8 cellular contexts compared by ENCODE assay signal in the genomic region with DNA sequence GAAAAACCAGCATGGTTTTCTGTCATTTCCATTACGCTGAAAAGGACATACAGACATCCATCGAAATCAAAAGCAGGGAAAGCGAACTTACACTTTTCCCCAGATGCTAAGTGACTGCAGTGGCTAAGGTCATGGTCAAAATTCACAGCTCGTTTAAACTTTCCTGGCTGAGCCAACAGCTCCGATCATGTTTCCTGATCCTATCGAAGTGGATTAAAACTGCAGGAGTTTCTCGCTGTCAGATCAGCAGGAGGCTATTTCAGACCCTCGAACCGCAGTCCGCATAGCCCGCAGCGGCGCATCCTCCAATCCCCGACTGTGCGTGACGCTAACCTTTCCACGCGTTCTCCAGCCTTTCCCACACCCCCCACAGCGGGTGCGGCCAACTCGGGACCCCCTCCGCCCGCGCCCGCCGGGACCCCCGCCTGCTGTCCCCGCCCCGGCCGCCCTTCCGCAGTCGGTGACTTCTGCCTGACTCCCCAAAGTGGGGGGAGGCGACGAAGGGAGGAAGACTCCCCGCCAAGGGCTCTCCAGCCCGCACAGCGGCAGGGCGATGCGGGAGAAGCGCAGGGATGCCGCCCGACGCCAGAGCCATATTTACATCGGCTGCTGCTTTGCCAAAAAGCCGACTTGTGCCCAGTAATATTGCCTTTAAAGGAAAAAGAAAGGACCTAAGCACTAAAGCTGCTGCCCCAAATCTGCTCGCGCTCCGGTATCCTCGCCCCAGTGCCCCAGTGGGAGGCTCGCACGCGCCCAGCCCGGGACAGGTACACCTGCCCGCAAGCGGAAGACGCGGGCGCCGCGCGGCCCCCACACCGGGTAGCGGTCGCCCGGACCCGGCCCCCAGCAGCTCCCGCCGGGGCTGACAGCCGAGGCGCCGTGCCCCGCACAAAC. TPM values are rescaled to one million over a fixed set of nuclear protein-coding genes. Genes with fewer than 3 reads are reported as not detected.
DNase-seq lines count a peak whose midpoint lies in the region; ATAC-seq and TF ChIP-seq lines count a peak whose summit lies in the region.

No MANE protein-coding gene starts in this region.

- no peaks in the 10 kb centered on the region for H3K27me3 Mint-ChIP-seq in stimulated activated naive CD8-positive, alpha-beta T cell treated with anti-CD3 and anti-CD28 coated beads, Interleukin-15, Interleukin-2, amounts not matched to agents 100 ng/mL and 50 ng/mL, for 24 hours

- H3K79me1 ChIP-seq in mesenchymal stem cell (replicated peaks; ENCODE audit: low read length, poor library complexity, severe bottlenecking), result peaks cover 8% of the 10 kb centered on the region

- H3K36me3 ChIP-seq in HUES48 (ENCODE audit: control insufficient read depth, insufficient read depth, low read length) (no peaks in the 10 kb centered on the region), mesenchymal stem cell (ENCODE audit: control insufficient read depth in 1 of 2, insufficient read depth in 2 of 2, low read depth in 1 of 2, low read length in 2 of 2) (no peaks in the 10 kb centered on the region)

- H3K9me3 ChIP-seq in HUES48 (ENCODE audit: control insufficient read depth, insufficient read depth, low read length) (no peaks in the 10 kb centered on the region), mesenchymal stem cell (ENCODE audit: control insufficient read depth, low read length) (no peaks in the 10 kb centered on the region)

- H3K27ac Mint-ChIP-seq in stimulated activated naive CD8-positive, alpha-beta T cell treated with anti-CD3 and anti-CD28 coated beads, Interleukin-15, Interleukin-2, amounts not matched to agents 100 ng/mL and 50 ng/mL, for 24 hours, result peak overlapping the region; percentile 89

- no peaks in the 10 kb centered on the region for H3K9me3 Mint-ChIP-seq in stimulated activated naive CD8-positive, alpha-beta T cell treated with anti-CD3 and anti-CD28 coated beads, Interleukin-15, Interleukin-2, amounts not matched to agents 100 ng/mL and 50 ng/mL, for 24 hours

- H2BK120ac ChIP-seq in mesenchymal stem cell (ENCODE audit: low read depth, low read length), result peak overlapping the region; percentile 97

- H3K4me3 ChIP-seq in HUES48 (ENCODE audit: low read depth, low read length), result peak overlapping the region; percentile 98
- H3K4me3 ChIP-seq in mesenchymal stem cell (ENCODE audit: insufficient read depth in 1 of 2, low read depth in 1 of 2, low read length in 2 of 2), result peak overlapping the region; percentile 84 to 91

- DNase-seq in AG08396 (ENCODE audit: low spot score) (peak; percentile 39), ecto neural progenitor cell (ENCODE audit: low spot score) (peak; percentile 60), mesenchymal stem cell (peak; percentile 56)
- DNase-seq in activated CD4-positive, CD25-positive, alpha-beta regulatory T cell treated with anti-CD3 and anti-CD28 coated beads, Interleukin-2, amount 50 U/mL, for 72 hours, result peak; percentile 62

- peak overlapping the region in 1 of 2 experiments; percentile 95 for H3K4ac ChIP-seq in mesenchymal stem cell (ENCODE audit: low read depth in 1 of 2, low read length in 2 of 2)

- no peak overlapping the region for H2AFZ ChIP-seq in mesenchymal stem cell (ENCODE audit: low read depth, low read length)

- H2BK5ac ChIP-seq in mesenchymal stem cell (ENCODE audit: low read depth, low read length, poor library complexity, severe bottlenecking), result peak overlapping the region; percentile 40

- H2AK5ac ChIP-seq in mesenchymal stem cell (ENCODE audit: low read length, severe bottlenecking), result no peak overlapping the region

- peak overlapping the region; percentile 85 to 99 for H3K18ac ChIP-seq in mesenchymal stem cell (ENCODE audit: low read depth in 1 of 2, low read length in 2 of 2)

- peak; percentile 45 for TF ChIP-seq POLR2A in GM19193 (IDR thresholded peaks at IDR 0.05; ENCODE audit: extremely low read depth, insufficient read depth, insufficient read length)

- peak overlapping the region; percentile 66 for H4K8ac ChIP-seq in mesenchymal stem cell (ENCODE audit: low read length)

- peaks cover 15% of the 10 kb centered on the region for H3K36me3 Mint-ChIP-seq in stimulated activated naive CD8-positive, alpha-beta T cell treated with anti-CD3 and anti-CD28 coated beads, Interleukin-15, Interleukin-2, amounts not matched to agents 100 ng/mL and 50 ng/mL, for 24 hours (ENCODE audit: low read depth)

- no peak overlapping the region for H3K27ac ChIP-seq in HUES48 (ENCODE audit: low read depth, low read length)
- H3K27ac ChIP-seq in mesenchymal stem cell (ENCODE audit: low read length, poor library complexity, severe bottlenecking), result no peak overlapping the region

- peak overlapping the region; percentile 78 for H3K4me2 ChIP-seq in mesenchymal stem cell (ENCODE audit: low read length, poor library complexity, severe bottlenecking)

- no peak overlapping the region for H4K91ac ChIP-seq in mesenchymal stem cell (ENCODE audit: low read length)

- ATAC-seq in HG03378 (IDR thresholded peaks at IDR 0.05; ENCODE audit: unreplicated experiment), result no peak

- H3K9ac ChIP-seq in HUES48 (ENCODE audit: low read depth, low read length), result no peak overlapping the region
- peak overlapping the region; percentile 93 for H3K9ac ChIP-seq in mesenchymal stem cell (ENCODE audit: low read length)

- peak overlapping the region in 1 of 2 experiments; percentile 98 for H3K23ac ChIP-seq in mesenchymal stem cell (ENCODE audit: low read length in 2 of 2)

- no peak overlapping the region for H2BK12ac ChIP-seq in mesenchymal stem cell (ENCODE audit: low read length in 2 of 2)

- 2% methylated on average over 70 of the region's 72 CpGs for WGBS in mesenchymal stem cell

- H3K27me3 ChIP-seq in HUES48 (ENCODE audit: control insufficient read depth, insufficient read depth, low read length), result peaks cover 9% of the 10 kb centered on the region
- no peaks in the 10 kb centered on the region for H3K27me3 ChIP-seq in mesenchymal stem cell (ENCODE audit: control insufficient read depth in 1 of 2, insufficient read depth in 1 of 2, low read length in 2 of 2)

- H3K4me1 Mint-ChIP-seq in stimulated activated naive CD8-positive, alpha-beta T cell treated with anti-CD3 and anti-CD28 coated beads, Interleukin-15, Interleukin-2, amounts not matched to agents 100 ng/mL and 50 ng/mL, for 24 hours (ENCODE audit: low read depth), result peaks cover 47% of the 10 kb centered on the region

- H3K4me3 Mint-ChIP-seq in stimulated activated naive CD8-positive, alpha-beta T cell treated with anti-CD3 and anti-CD28 coated beads, Interleukin-15, Interleukin-2, amounts not matched to agents 100 ng/mL and 50 ng/mL, for 24 hours, result peak overlapping the region; percentile 92

- peak overlapping the region; percentile 70 for H2BK15ac ChIP-seq in mesenchymal stem cell (ENCODE audit: low read depth, poor library complexity, severe bottlenecking)

- H3K4me1 ChIP-seq in HUES48 (ENCODE audit: control insufficient read depth, insufficient read depth, low read length) (peaks cover 36% of the 10 kb centered on the region), mesenchymal stem cell (ENCODE audit: control insufficient read depth, insufficient read depth, low read depth, low read length) (peaks cover 9% of the 10 kb centered on the region)

- H3K14ac ChIP-seq in mesenchymal stem cell (ENCODE audit: low read length in 2 of 2), result peak overlapping the region; percentile 87 to 99

RNA-seq across cellular contexts. Expression of gene PIP4K2A, which starts 1.2 kb away (rescaled TPM):
- 53.7 TPM for polyA plus RNA-seq in mesenchymal stem cell (2013, experiment 1 of 2)
- 51.9 TPM for polyA plus RNA-seq in mesenchymal stem cell (2013, experiment 2 of 2)
